Comparison of ENCODE assay signal across 17 cellular contexts in the genomic region with DNA sequence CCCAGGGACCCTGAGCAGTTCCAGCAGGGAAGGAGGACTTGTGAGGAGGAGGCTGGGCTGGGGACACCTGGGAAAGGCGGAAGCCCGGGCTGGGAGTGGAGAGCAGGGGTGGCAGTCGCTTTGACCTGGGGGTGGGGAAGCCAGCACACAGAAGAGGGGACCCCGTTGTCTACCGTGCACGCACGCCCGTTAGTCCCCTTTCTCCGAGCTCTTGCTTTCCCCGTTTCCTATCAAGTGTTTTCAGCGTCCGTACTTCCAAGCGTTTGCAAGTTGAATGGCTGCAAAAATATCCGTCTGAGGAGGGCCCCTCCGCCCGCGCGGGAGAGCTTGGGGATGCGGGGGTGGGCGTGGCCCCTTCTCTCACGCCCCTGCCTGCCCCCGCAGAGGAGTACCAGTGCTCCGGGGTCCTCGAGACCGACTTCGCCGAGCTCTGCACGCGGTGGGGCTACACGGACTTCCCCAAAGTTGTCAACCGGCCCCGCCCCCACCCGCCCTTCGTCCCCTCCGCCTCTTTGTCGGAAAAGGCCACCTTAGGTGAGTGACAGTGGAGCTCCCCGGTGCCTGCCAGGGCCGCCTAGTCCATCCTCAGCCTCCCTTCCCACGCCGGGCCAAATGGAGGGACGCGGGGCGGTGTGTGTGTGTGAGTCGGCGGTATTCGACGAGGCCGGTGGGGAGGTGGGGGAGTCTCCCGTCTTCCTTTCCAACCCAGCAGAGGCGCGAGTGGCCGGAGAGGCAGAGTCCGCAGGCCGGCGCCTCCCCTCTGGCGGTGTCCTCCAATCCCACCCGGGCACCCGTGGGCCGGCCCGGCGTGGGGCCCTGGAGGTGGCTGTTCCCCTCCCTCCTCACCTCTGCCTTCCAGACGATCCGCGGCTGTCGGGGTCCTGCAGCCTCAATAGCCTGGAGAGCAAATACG. TPM values are rescaled to one million over a fixed set of nuclear protein-coding genes. Genes with fewer than 3 reads are reported as not detected.
DNase-seq lines count a peak whose midpoint lies in the region; ATAC-seq and TF ChIP-seq lines count a peak whose summit lies in the region.
"Had no signal": no experiment of that assay in that cellular context is flagged by ENCODE, and none has a peak within 500 bp of the region (broad histone marks: within the 10 kb centered on the region; RNA-seq: fewer than 3 reads in every experiment).

No MANE protein-coding gene starts in this region.

- H2AFZ ChIP-seq in GM23338 = peak overlapping the region; percentile 90

- H3K27ac Mint-ChIP-seq in GM23338 (no peak overlapping the region), naive B cell (no peak overlapping the region)
- H3K27ac Mint-ChIP-seq: activated naive CD8-positive, alpha-beta T cell treated with anti-CD3 and anti-CD28 coated beads, Interleukin-2, amount 10 ng/mL, durations not matched to agents 7 days and 5 days; stimulated activated naive CD8-positive, alpha-beta T cell treated with anti-CD3 and anti-CD28 coated beads, Interleukin-15, Interleukin-2, amounts not matched to agents 100 ng/mL and 50 ng/mL, for 24 hours had no signal

- H3K4me3 Mint-ChIP-seq in GM23338 (peak overlapping the region; percentile 74), naive B cell (peak overlapping the region in 6 of 8 donors; percentile 13 to 66 (median 40))
- H3K4me3 Mint-ChIP-seq: activated naive CD8-positive, alpha-beta T cell treated with anti-CD3 and anti-CD28 coated beads, Interleukin-2, amount 10 ng/mL, durations not matched to agents 7 days and 5 days; stimulated activated naive CD8-positive, alpha-beta T cell treated with anti-CD3 and anti-CD28 coated beads, Interleukin-15, Interleukin-2, amounts not matched to agents 100 ng/mL and 50 ng/mL, for 24 hours had no signal

- H3K9me2 ChIP-seq in GM23338 (ENCODE audit: insufficient read depth) = no peaks in the 10 kb centered on the region

- DNase-seq in AG09309 (ENCODE audit: low read depth) (no peak), GM23338 (ENCODE audit: low spot score) (peak; percentile 57), naive B cell (no peak), AML-193 (lab: John Stamatoyannopoulos, UW) (no peak), COLO829 (ENCODE audit: low spot score) (no peak), NCI-H226 (no peak)
- DNase-seq in stimulated activated CD4-positive, alpha-beta T cell treated with anti-CD3 and anti-CD28 coated beads, Interleukin-4, amount 100 ng/mL, for 1 hour = no peak
- DNase-seq: activated naive CD8-positive, alpha-beta T cell treated with anti-CD3 and anti-CD28 coated beads, Interleukin-2, amount 10 ng/mL, durations not matched to agents 7 days and 5 days; colonic mucosa; foreskin fibroblast; Peyer's patch; T-helper 9 cell had no signal

- H3K36me3 ChIP-seq in GM23338 (ENCODE audit: insufficient read depth) (no peaks in the 10 kb centered on the region), ectodermal cell (ENCODE audit: control insufficient read depth, insufficient read depth, low read length) (no peaks in the 10 kb centered on the region)
- H3K36me3 ChIP-seq: BLaER1 treated with 17β-estradiol and CSF1 and Interleukin-3, amounts not matched to agents 10 nM and 100 nM; colonic mucosa; pancreas; Peyer's patch had no signal

- H3K4me1 ChIP-seq in GM23338 (ENCODE audit: insufficient read depth) (peaks cover 18% of the 10 kb centered on the region; the same call in 1 of the 2 replicates), ectodermal cell (ENCODE audit: control insufficient read depth, insufficient read depth, low read length) (peaks cover 10% of the 10 kb centered on the region)
- H3K4me1 ChIP-seq: colonic mucosa had no signal

- ATAC-seq in GM23338 (no peak), naive B cell (ENCODE audit: low read depth in 2 of 2) (peak in 1 of 2 donors; percentile 11)
- ATAC-seq: pancreas had no signal

- peak overlapping the region; percentile 16 for H3K4me3 ChIP-seq in AG09309 (ENCODE audit: control insufficient read depth, low read depth, low read length)
- peak overlapping the region; percentile 69 for H3K4me3 ChIP-seq in GM23338
- H3K4me3 ChIP-seq in ectodermal cell (ENCODE audit: insufficient read depth, low read depth, low read length) = peak overlapping the region; percentile 4
- H3K4me3 ChIP-seq: BLaER1 treated with 17β-estradiol and CSF1 and Interleukin-3, amounts not matched to agents 10 nM and 100 nM; colonic mucosa had no signal

- H3K27ac ChIP-seq in GM23338 (ENCODE audit: low read depth) = no peak overlapping the region
- no peak overlapping the region for H3K27ac ChIP-seq in ectodermal cell (ENCODE audit: insufficient read depth, low read depth, low read length, poor library complexity, severe bottlenecking)
- H3K27ac ChIP-seq: BLaER1 treated with 17β-estradiol and CSF1 and Interleukin-3, amounts not matched to agents 10 nM and 100 nM; colonic mucosa; pancreas; Peyer's patch had no signal

- TF ChIP-seq CTCF in AG09309 (IDR thresholded peaks at IDR 0.05; ENCODE audit: control insufficient read depth, insufficient read depth, low read depth, low read length, missing control alignments) (no peak), GM23338 (conservative IDR thresholded peaks at IDR 0.05; ENCODE audit: low read depth in 2 of 2) (no peak)

- no peaks in the 10 kb centered on the region; the same call in 1 of the 3 replicates for H3K9me3 Mint-ChIP-seq in GM23338
- H3K9me3 Mint-ChIP-seq in naive B cell = peaks cover 0 to 2% (median 0%) of the 10 kb centered on the region in 7 donors
- H3K9me3 Mint-ChIP-seq: activated naive CD8-positive, alpha-beta T cell treated with anti-CD3 and anti-CD28 coated beads, Interleukin-2, amount 10 ng/mL, durations not matched to agents 7 days and 5 days; stimulated activated naive CD8-positive, alpha-beta T cell treated with anti-CD3 and anti-CD28 coated beads, Interleukin-15, Interleukin-2, amounts not matched to agents 100 ng/mL and 50 ng/mL, for 24 hours had no signal

- H3K27me3 Mint-ChIP-seq in GM23338 (ENCODE audit: insufficient read depth, low read depth, poor library complexity) (peaks cover 97% of the 10 kb centered on the region), naive B cell (peaks cover 57 to 95% (median 76%) of the 10 kb centered on the region in 3 donors)

- H3F3A ChIP-seq in GM23338 (replicated peaks; ENCODE audit: low read depth) = peaks cover 9% of the 10 kb centered on the region; the same call in 1 of the 2 replicates

- peak overlapping the region; percentile 92 for H3K4me2 ChIP-seq in GM23338
- H3K4me2 ChIP-seq: BLaER1 treated with 17β-estradiol and CSF1 and Interleukin-3, amounts not matched to agents 10 nM and 100 nM had no signal

- H3K27me3 ChIP-seq in GM23338 (ENCODE audit: insufficient read depth) (peaks cover 100% of the 10 kb centered on the region), ectodermal cell (ENCODE audit: control insufficient read depth, insufficient read depth, low read length, poor library complexity, severe bottlenecking) (peaks cover 100% of the 10 kb centered on the region)

- H3K36me3 Mint-ChIP-seq in GM23338 (ENCODE audit: low read depth) (no peaks in the 10 kb centered on the region), naive B cell (peaks cover 0 to 4% of the 10 kb centered on the region in 2 donors)
- H3K36me3 Mint-ChIP-seq: activated naive CD8-positive, alpha-beta T cell treated with anti-CD3 and anti-CD28 coated beads, Interleukin-2, amount 10 ng/mL, durations not matched to agents 7 days and 5 days had no signal

- H3K9me3 ChIP-seq in ectodermal cell (ENCODE audit: control insufficient read depth, low read length) = no peaks in the 10 kb centered on the region
- H3K9me3 ChIP-seq: colonic mucosa, pancreas, Peyer's patch had no signal

- no peaks in the 10 kb centered on the region for H3K79me2 ChIP-seq in GM23338 (replicated peaks; ENCODE audit: insufficient read depth)

- H4K20me1 ChIP-seq in GM23338 (replicated peaks; ENCODE audit: insufficient read depth) = 0 out of 2 replicates have a peak, but pooled peaks cover 2% of the 10 kb centered on the region

- H3K4me1 Mint-ChIP-seq in GM23338 (peaks cover 25% of the 10 kb centered on the region), naive B cell (peaks cover 12 to 33% (median 21%) of the 10 kb centered on the region in 3 donors)

- 1% methylated on average over 65 of the region's 66 CpGs for WGBS in ectodermal cell, 2 experiments

TF ChIP-seq in GM23338, 12 proteins besides CTCF, POLR2A, EP300 and RAD21 (continues in another document):
- peak; percentile 63 for TF ChIP-seq EZH2phosphoT487 (IDR thresholded peaks at IDR 0.05; ENCODE audit: unreplicated experiment)

RNA-seq across cellular contexts. Expression of a gene that starts 3.4 kb away (rescaled TPM):
- total RNA-seq in GM23338 (2014; rRNA removed; shearing (Covaris generic)) = not detected in 2 replicates
- polyA plus RNA-seq in GM23338 (2016; fragmentation: Nextera tagmentation; extraction: Ambion mirVana) (0.24 and 0.31 TPM in 2 replicates), naive B cell (ENCODE audit: low read depth in 6 of 6) (not detected)
- not detected for polyA plus RNA-seq in ectodermal cell (2013, experiment 1 of 4)
- polyA plus RNA-seq in ectodermal cell (2013, experiment 2 of 4) = not detected
- polyA plus RNA-seq in ectodermal cell (2013, experiment 3 of 4) = not detected
- not detected for polyA plus RNA-seq in ectodermal cell (2013, experiment 4 of 4)
- total RNA-seq: activated naive CD8-positive, alpha-beta T cell treated with anti-CD3 and anti-CD28 coated beads, Interleukin-2, amount 10 ng/mL, durations not matched to agents 7 days and 5 days; colonic mucosa; liver; pancreas; Peyer's patch had no signal

RNA-seq across cellular contexts. Expression of a gene that starts 30.3 kb away (rescaled TPM):
- 0.28 and 0.47 TPM in 2 replicates for total RNA-seq in GM23338 (2014; rRNA removed; shearing (Covaris generic))
- polyA plus RNA-seq in GM23338 (2016; fragmentation: Nextera tagmentation; extraction: Ambion mirVana) (0.10 and 0.47 TPM in 2 replicates), naive B cell (ENCODE audit: low read depth in 6 of 6) (under 1 TPM in 3 of 6 donors, not detected in 3; 0.11 to 0.85 (median 0.27) TPM)
- 1.2 TPM for polyA plus RNA-seq in ectodermal cell (2013, experiment 1 of 4)
- 1.5 TPM for polyA plus RNA-seq in ectodermal cell (2013, experiment 2 of 4)
- 0.85 TPM for polyA plus RNA-seq in ectodermal cell (2013, experiment 3 of 4)
- polyA plus RNA-seq in ectodermal cell (2013, experiment 4 of 4) = 1.4 TPM

Comparison
In these comparisons a context has a peak if more than half of its experiments do, and no peak if none do; other contexts are left out.
1. H3K4me3 ChIP-seq: peak in every context shown above with its lines; median percentile 69 in GM23338; 16 in AG09309; 4 in ectodermal cell.